Comparison of ENCODE assay signal across 1 cellular context in the genomic region with DNA sequence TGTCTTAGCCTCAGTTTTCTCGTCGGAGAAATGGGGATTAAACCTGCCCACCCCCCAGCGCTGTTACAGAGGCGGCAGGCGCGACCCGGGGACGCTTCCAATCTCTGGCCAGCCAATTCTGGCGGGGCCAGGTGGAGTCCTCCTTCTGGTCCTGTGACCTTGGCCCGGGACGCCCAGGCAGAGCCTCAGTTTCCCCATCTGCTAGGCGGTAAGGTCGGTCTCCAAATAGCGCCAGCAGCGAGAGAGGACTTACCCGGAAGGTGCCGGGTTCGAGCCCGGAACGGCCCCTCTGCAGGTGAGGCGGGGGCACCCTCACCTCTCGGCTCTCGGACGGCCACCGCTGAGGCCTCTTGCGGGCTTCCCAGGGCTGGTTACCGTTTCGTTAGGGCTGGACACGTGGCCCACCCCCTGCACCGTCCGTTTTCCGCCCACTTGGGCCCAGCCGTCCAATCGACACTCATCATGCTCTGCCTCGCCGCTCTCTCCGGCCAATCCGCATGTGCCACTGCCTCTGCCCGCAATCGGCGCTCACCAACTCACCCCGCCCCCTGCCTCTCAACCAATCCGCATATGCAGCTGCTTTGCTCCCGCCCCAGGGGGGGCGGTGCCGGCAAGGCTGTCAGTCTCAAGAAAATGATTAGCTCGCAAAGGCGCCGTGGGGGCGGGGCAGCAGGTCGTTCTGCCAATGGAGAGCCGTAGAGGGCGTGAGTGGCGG.
TF ChIP-seq lines count a peak whose summit lies in the region.

A gene with protein sequence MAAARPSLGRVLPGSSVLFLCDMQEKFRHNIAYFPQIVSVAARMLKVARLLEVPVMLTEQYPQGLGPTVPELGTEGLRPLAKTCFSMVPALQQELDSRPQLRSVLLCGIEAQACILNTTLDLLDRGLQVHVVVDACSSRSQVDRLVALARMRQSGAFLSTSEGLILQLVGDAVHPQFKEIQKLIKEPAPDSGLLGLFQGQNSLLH (minus strand): TSS at position 384 of the 715 bp plus-strand sequence. CDS start 5,156 bp downstream, outside the sequence.

TF ChIP-seq in K562, 482 proteins besides CTCF, POLR2A, EP300 and RAD21 (continued from another document and continues in another):
- TF ChIP-seq, protein P1, sequence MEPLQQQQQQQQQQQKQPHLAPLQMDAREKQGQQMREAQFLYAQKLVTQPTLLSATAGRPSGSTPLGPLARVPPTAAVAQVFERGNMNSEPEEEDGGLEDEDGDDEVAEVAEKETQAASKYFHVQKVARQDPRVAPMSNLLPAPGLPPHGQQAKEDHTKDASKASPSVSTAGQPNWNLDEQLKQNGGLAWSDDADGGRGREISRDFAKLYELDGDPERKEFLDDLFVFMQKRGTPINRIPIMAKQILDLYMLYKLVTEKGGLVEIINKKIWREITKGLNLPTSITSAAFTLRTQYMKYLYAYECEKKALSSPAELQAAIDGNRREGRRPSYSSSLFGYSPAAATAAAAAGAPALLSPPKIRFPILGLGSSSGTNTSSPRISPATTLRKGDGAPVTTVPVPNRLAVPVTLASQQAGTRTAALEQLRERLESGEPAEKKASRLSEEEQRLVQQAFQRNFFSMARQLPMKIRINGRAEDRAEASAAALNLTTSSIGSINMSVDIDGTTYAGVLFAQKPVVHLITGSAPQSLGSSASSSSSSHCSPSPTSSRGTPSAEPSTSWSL (CRISPR knock-in tag; IDR thresholded peaks at IDR 0.05; ENCODE audit: borderline replicate concordance), result no peak
- TF ChIP-seq, protein P2, sequence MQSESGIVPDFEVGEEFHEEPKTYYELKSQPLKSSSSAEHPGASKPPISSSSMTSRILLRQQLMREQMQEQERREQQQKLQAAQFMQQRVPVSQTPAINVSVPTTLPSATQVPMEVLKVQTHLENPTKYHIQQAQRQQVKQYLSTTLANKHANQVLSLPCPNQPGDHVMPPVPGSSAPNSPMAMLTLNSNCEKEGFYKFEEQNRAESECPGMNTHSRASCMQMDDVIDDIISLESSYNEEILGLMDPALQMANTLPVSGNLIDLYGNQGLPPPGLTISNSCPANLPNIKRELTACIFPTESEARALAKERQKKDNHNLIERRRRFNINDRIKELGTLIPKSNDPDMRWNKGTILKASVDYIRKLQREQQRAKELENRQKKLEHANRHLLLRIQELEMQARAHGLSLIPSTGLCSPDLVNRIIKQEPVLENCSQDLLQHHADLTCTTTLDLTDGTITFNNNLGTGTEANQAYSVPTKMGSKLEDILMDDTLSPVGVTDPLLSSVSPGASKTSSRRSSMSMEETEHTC (IDR thresholded peaks at IDR 0.05), result 0 out of 2 replicates have a peak, but pooled peaks have one; percentile 13
- TF ChIP-seq ZNF253 (CRISPR knock-in tag; conservative IDR thresholded peaks at IDR 0.05) (no peak), ZNF507 (tag; conservative IDR thresholded peaks at IDR 0.05) (no peak), NELFE (IDR thresholded peaks at IDR 0.05; ENCODE audit: insufficient read depth, insufficient read length) (no peak), FOXK2 (conservative IDR thresholded peaks at IDR 0.05 in 1 of 2, IDR thresholded peaks at IDR 0.05 in 1 of 2; ENCODE audit: low read depth in 2 of 2) (peak in 1 of 2 experiments; percentile 57; a peak in 3 of 4 replicates), SLC30A9 (CRISPR knock-in tag; IDR thresholded peaks at IDR 0.05) (no peak), NCOA4 (IDR thresholded peaks at IDR 0.05; ENCODE audit: partially characterized antibody) (peak; percentile 77), ZNF561 (CRISPR knock-in tag; conservative IDR thresholded peaks at IDR 0.05) (no peak), HNRNPUL1 (IDR thresholded peaks at IDR 0.05; ENCODE audit: low read length) (no peak), U2AF2 (optimal IDR thresholded peaks at IDR 0.05; ENCODE audit: low read depth, low read length) (no peak), ELF1 (tag; IDR thresholded peaks at IDR 0.05) (peak; percentile 93), CBX1 (IDR thresholded peaks at IDR 0.05; ENCODE audit: low read depth) (peak; percentile 95; the same call in 1 of the 2 replicates), KLF1 (tag; IDR thresholded peaks at IDR 0.05) (peak; percentile 73; the same call in 1 of the 2 replicates), POLR2AphosphoS2 (IDR thresholded peaks at IDR 0.05; ENCODE audit: low read length) (no peak), L3MBTL2 (IDR thresholded peaks at IDR 0.05) (peak; percentile 90), ERF (CRISPR knock-in tag; IDR thresholded peaks at IDR 0.05) (peak; percentile 85; the same call in 1 of the 2 replicates), TEAD2 (tag; IDR thresholded peaks at IDR 0.05) (no peak), ZNF140 (CRISPR knock-in tag; IDR thresholded peaks at IDR 0.05) (no peak), MECOM (CRISPR knock-in tag; IDR thresholded peaks at IDR 0.05) (no peak), ZFP36 (IDR thresholded peaks at IDR 0.05; ENCODE audit: low read depth, low read length, partially characterized antibody) (no peak), HIVEP1 (CRISPR knock-in tag; IDR thresholded peaks at IDR 0.05) (no peak), POLR2G (IDR thresholded peaks at IDR 0.05; ENCODE audit: low read depth, low read length) (peak; percentile 98), ZFP1 (CRISPR knock-in tag; IDR thresholded peaks at IDR 0.05) (no peak), NRF1 (conservative IDR thresholded peaks at IDR 0.05 in 1 of 2, IDR thresholded peaks at IDR 0.05 in 1 of 2) (peak; percentile 84 to 87)
- TF ChIP-seq, protein P3, sequence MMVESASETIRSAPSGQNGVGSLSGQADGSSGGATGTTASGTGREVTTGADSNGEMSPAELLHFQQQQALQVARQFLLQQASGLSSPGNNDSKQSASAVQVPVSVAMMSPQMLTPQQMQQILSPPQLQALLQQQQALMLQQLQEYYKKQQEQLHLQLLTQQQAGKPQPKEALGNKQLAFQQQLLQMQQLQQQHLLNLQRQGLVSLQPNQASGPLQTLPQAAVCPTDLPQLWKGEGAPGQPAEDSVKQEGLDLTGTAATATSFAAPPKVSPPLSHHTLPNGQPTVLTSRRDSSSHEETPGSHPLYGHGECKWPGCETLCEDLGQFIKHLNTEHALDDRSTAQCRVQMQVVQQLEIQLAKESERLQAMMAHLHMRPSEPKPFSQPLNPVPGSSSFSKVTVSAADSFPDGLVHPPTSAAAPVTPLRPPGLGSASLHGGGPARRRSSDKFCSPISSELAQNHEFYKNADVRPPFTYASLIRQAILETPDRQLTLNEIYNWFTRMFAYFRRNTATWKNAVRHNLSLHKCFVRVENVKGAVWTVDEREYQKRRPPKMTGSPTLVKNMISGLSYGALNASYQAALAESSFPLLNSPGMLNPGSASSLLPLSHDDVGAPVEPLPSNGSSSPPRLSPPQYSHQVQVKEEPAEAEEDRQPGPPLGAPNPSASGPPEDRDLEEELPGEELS (CRISPR knock-in tag; IDR thresholded peaks at IDR 0.05; ENCODE audit: borderline replicate concordance), result peak; percentile 38; the same call in 1 of the 2 replicates
- TF ChIP-seq, protein P4, sequence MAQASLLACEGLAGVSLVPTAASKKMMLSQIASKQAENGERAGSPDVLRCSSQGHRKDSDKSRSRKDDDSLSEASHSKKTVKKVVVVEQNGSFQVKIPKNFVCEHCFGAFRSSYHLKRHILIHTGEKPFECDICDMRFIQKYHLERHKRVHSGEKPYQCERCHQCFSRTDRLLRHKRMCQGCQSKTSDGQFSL (CRISPR knock-in tag; IDR thresholded peaks at IDR 0.05), result peak; percentile 87
- TF ChIP-seq, protein P4 (tag; IDR thresholded peaks at IDR 0.05), result peak in 1 of 2 experiments; percentile 58; a peak in 1 of 4 replicates
- TF ChIP-seq, protein P5, sequence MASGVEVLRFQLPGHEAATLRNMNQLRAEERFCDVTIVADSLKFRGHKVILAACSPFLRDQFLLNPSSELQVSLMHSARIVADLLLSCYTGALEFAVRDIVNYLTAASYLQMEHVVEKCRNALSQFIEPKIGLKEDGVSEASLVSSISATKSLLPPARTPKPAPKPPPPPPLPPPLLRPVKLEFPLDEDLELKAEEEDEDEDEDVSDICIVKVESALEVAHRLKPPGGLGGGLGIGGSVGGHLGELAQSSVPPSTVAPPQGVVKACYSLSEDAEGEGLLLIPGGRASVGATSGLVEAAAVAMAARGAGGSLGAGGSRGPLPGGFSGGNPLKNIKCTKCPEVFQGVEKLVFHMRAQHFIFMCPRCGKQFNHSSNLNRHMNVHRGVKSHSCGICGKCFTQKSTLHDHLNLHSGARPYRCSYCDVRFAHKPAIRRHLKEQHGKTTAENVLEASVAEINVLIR (CRISPR knock-in tag; IDR thresholded peaks at IDR 0.05), result no peak
- TF ChIP-seq, protein P6, sequence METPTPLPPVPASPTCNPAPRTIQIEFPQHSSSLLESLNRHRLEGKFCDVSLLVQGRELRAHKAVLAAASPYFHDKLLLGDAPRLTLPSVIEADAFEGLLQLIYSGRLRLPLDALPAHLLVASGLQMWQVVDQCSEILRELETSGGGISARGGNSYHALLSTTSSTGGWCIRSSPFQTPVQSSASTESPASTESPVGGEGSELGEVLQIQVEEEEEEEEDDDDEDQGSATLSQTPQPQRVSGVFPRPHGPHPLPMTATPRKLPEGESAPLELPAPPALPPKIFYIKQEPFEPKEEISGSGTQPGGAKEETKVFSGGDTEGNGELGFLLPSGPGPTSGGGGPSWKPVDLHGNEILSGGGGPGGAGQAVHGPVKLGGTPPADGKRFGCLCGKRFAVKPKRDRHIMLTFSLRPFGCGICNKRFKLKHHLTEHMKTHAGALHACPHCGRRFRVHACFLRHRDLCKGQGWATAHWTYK (CRISPR knock-in tag; IDR thresholded peaks at IDR 0.05), result peak; percentile 70; the same call in 1 of the 2 replicates
- TF ChIP-seq, protein P7, sequence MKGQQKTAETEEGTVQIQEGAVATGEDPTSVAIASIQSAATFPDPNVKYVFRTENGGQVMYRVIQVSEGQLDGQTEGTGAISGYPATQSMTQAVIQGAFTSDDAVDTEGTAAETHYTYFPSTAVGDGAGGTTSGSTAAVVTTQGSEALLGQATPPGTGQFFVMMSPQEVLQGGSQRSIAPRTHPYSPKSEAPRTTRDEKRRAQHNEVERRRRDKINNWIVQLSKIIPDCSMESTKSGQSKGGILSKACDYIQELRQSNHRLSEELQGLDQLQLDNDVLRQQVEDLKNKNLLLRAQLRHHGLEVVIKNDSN (CRISPR knock-in tag; IDR thresholded peaks at IDR 0.05), result peak; percentile 97
- TF ChIP-seq, protein P8, sequence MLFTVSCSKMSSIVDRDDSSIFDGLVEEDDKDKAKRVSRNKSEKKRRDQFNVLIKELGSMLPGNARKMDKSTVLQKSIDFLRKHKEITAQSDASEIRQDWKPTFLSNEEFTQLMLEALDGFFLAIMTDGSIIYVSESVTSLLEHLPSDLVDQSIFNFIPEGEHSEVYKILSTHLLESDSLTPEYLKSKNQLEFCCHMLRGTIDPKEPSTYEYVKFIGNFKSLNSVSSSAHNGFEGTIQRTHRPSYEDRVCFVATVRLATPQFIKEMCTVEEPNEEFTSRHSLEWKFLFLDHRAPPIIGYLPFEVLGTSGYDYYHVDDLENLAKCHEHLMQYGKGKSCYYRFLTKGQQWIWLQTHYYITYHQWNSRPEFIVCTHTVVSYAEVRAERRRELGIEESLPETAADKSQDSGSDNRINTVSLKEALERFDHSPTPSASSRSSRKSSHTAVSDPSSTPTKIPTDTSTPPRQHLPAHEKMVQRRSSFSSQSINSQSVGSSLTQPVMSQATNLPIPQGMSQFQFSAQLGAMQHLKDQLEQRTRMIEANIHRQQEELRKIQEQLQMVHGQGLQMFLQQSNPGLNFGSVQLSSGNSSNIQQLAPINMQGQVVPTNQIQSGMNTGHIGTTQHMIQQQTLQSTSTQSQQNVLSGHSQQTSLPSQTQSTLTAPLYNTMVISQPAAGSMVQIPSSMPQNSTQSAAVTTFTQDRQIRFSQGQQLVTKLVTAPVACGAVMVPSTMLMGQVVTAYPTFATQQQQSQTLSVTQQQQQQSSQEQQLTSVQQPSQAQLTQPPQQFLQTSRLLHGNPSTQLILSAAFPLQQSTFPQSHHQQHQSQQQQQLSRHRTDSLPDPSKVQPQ (CRISPR knock-in tag; IDR thresholded peaks at IDR 0.05; ENCODE audit: borderline replicate concordance), result no peak
- TF ChIP-seq, protein P9, sequence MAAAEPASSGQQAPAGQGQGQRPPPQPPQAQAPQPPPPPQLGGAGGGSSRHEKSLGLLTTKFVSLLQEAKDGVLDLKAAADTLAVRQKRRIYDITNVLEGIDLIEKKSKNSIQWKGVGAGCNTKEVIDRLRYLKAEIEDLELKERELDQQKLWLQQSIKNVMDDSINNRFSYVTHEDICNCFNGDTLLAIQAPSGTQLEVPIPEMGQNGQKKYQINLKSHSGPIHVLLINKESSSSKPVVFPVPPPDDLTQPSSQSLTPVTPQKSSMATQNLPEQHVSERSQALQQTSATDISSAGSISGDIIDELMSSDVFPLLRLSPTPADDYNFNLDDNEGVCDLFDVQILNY (CRISPR knock-in tag; IDR thresholded peaks at IDR 0.05), result no peak
- TF ChIP-seq, protein P10, sequence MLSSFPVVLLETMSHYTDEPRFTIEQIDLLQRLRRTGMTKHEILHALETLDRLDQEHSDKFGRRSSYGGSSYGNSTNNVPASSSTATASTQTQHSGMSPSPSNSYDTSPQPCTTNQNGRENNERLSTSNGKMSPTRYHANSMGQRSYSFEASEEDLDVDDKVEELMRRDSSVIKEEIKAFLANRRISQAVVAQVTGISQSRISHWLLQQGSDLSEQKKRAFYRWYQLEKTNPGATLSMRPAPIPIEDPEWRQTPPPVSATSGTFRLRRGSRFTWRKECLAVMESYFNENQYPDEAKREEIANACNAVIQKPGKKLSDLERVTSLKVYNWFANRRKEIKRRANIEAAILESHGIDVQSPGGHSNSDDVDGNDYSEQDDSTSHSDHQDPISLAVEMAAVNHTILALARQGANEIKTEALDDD (IDR thresholded peaks at IDR 0.05), result no peak; the same call in 1 of the 2 replicates
- TF ChIP-seq, protein P11, sequence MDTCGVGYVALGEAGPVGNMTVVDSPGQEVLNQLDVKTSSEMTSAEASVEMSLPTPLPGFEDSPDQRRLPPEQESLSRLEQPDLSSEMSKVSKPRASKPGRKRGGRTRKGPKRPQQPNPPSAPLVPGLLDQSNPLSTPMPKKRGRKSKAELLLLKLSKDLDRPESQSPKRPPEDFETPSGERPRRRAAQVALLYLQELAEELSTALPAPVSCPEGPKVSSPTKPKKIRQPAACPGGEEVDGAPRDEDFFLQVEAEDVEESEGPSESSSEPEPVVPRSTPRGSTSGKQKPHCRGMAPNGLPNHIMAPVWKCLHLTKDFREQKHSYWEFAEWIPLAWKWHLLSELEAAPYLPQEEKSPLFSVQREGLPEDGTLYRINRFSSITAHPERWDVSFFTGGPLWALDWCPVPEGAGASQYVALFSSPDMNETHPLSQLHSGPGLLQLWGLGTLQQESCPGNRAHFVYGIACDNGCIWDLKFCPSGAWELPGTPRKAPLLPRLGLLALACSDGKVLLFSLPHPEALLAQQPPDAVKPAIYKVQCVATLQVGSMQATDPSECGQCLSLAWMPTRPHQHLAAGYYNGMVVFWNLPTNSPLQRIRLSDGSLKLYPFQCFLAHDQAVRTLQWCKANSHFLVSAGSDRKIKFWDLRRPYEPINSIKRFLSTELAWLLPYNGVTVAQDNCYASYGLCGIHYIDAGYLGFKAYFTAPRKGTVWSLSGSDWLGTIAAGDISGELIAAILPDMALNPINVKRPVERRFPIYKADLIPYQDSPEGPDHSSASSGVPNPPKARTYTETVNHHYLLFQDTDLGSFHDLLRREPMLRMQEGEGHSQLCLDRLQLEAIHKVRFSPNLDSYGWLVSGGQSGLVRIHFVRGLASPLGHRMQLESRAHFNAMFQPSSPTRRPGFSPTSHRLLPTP (IDR thresholded peaks at IDR 0.05; ENCODE audit: borderline replicate concordance, extremely low read depth, insufficient read length), result no peak
